Comparison of ENCODE assay signal across 15 cellular contexts in genomic region chr9:128969491-128969890, GRCh38.
"Had no signal": no experiment of that assay in that cellular context is flagged by ENCODE, and none has a peak within 500 bp of the region (broad histone marks: within the 10 kb centered on the region; RNA-seq: fewer than 3 reads in every experiment).

No MANE protein-coding gene starts in this region.

- H3K27ac Mint-ChIP-seq: activated CD4-positive, alpha-beta memory T cell treated with anti-CD3 and anti-CD28 coated beads, Interleukin-2, amount 10 ng/mL, durations not matched to agents 7 days and 5 days; activated CD8-positive, alpha-beta memory T cell treated with anti-CD3 and anti-CD28 coated beads, Interleukin-2, amount 10 ng/mL, durations not matched to agents 7 days and 5 days; activated naive CD8-positive, alpha-beta T cell; brain; natural killer cell treated with Interleukin-12 subunit alpha and Interleukin-12 subunit beta and Interleukin-15 and Interleukin-18, amount 100 ng/mL, for 72 hours; stimulated activated naive B cell treated with anti-CD40 and anti-IgM and Interleukin-4, amounts not matched to agents 10 μg/mL and 1 μg/mL and 100 μg/mL, for 72 hours had no signal

- ATAC-seq: activated CD8-positive, alpha-beta memory T cell treated with anti-CD3 and anti-CD28 coated beads, Interleukin-2, amount 10 ng/mL, durations not matched to agents 7 days and 5 days; lower lobe of right lung; natural killer cell treated with Interleukin-12 subunit alpha and Interleukin-12 subunit beta and Interleukin-15 and Interleukin-18, amount 100 ng/mL, for 72 hours; stimulated activated naive B cell treated with anti-CD40 and anti-IgM and Interleukin-4, amounts not matched to agents 10 μg/mL and 1 μg/mL and 100 μg/mL, for 72 hours; upper lobe of right lung had no signal

- H3K27ac ChIP-seq: coronary artery, lower lobe of right lung, sigmoid colon, spleen, upper lobe of right lung had no signal

- DNase-seq: activated CD4-positive, alpha-beta memory T cell treated with anti-CD3 and anti-CD28 coated beads, Interleukin-2, amount 10 ng/mL, durations not matched to agents 7 days and 5 days; activated CD4-positive, alpha-beta T cell treated with anti-CD3 and anti-CD28 coated beads for 48 hours; activated CD4-positive, CD25-positive, alpha-beta regulatory T cell; activated CD8-positive, alpha-beta memory T cell treated with anti-CD3 and anti-CD28 coated beads, Interleukin-2, amount 10 ng/mL, durations not matched to agents 7 days and 5 days; amniotic stem cell; central memory CD4-positive, alpha-beta T cell; lower lobe of right lung; sigmoid colon; spleen; stimulated activated naive B cell treated with anti-CD40 and anti-IgM and Interleukin-4, amounts not matched to agents 10 μg/mL and 1 μg/mL and 100 μg/mL, for 72 hours; upper lobe of right lung had no signal

- H3K27me3 ChIP-seq: sigmoid colon, spleen, upper lobe of right lung had no signal

- H3K4me3 ChIP-seq: coronary artery, lower lobe of right lung, sigmoid colon, spleen, upper lobe of right lung had no signal

- H3K27me3 Mint-ChIP-seq: activated CD4-positive, alpha-beta memory T cell treated with anti-CD3 and anti-CD28 coated beads, Interleukin-2, amount 10 ng/mL, durations not matched to agents 7 days and 5 days; activated CD8-positive, alpha-beta memory T cell treated with anti-CD3 and anti-CD28 coated beads, Interleukin-2, amount 10 ng/mL, durations not matched to agents 7 days and 5 days; activated naive CD8-positive, alpha-beta T cell; natural killer cell treated with Interleukin-12 subunit alpha and Interleukin-12 subunit beta and Interleukin-15 and Interleukin-18, amount 100 ng/mL, for 72 hours; stimulated activated naive B cell treated with anti-CD40 and anti-IgM and Interleukin-4, amounts not matched to agents 10 μg/mL and 1 μg/mL and 100 μg/mL, for 72 hours had no signal

- H3K9me3 ChIP-seq: lower lobe of right lung, sigmoid colon, spleen, upper lobe of right lung had no signal

- H3K4me1 Mint-ChIP-seq: activated CD4-positive, alpha-beta memory T cell treated with anti-CD3 and anti-CD28 coated beads, Interleukin-2, amount 10 ng/mL, durations not matched to agents 7 days and 5 days; activated CD8-positive, alpha-beta memory T cell treated with anti-CD3 and anti-CD28 coated beads, Interleukin-2, amount 10 ng/mL, durations not matched to agents 7 days and 5 days; brain had no signal

- H3K4me3 Mint-ChIP-seq: activated CD4-positive, alpha-beta memory T cell treated with anti-CD3 and anti-CD28 coated beads, Interleukin-2, amount 10 ng/mL, durations not matched to agents 7 days and 5 days; activated CD8-positive, alpha-beta memory T cell treated with anti-CD3 and anti-CD28 coated beads, Interleukin-2, amount 10 ng/mL, durations not matched to agents 7 days and 5 days; activated naive CD8-positive, alpha-beta T cell; brain; natural killer cell treated with Interleukin-12 subunit alpha and Interleukin-12 subunit beta and Interleukin-15 and Interleukin-18, amount 100 ng/mL, for 72 hours; stimulated activated naive B cell treated with anti-CD40 and anti-IgM and Interleukin-4, amounts not matched to agents 10 μg/mL and 1 μg/mL and 100 μg/mL, for 72 hours had no signal

- H3K4me1 ChIP-seq: lower lobe of right lung, sigmoid colon, spleen, upper lobe of right lung had no signal

- H3K9me3 Mint-ChIP-seq: activated CD4-positive, alpha-beta memory T cell treated with anti-CD3 and anti-CD28 coated beads, Interleukin-2, amount 10 ng/mL, durations not matched to agents 7 days and 5 days; brain; natural killer cell treated with Interleukin-12 subunit alpha and Interleukin-12 subunit beta and Interleukin-15 and Interleukin-18, amount 100 ng/mL, for 72 hours; stimulated activated naive B cell treated with anti-CD40 and anti-IgM and Interleukin-4, amounts not matched to agents 10 μg/mL and 1 μg/mL and 100 μg/mL, for 72 hours had no signal
